In the genomic region with DNA sequence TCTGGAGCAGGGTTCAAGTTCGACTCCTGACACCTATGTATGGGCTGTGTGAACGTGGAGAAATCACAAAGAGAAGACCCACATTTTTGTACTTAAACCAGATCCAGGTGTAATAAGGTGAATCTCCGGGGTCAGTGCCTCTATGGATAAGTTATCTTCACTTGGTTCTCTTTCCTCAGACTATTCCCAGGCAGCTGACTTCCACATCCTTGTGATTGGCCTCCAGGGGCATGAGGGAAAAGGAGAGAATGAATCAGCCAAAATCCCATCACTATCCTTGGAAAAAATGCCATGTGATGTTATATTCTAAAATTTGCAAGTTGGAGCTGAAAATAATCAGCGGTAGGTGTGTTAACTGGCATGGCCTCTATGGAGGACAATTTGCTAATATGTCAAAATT, we compare ENCODE assay signal across 19 cellular contexts. TPM values are rescaled to one million over a fixed set of nuclear protein-coding genes. Genes with fewer than 3 reads are reported as not detected.
DNase-seq lines count a peak whose midpoint lies in the region; ATAC-seq and TF ChIP-seq lines count a peak whose summit lies in the region.
"Had no signal": no experiment of that assay in that cellular context is flagged by ENCODE, and none has a peak within 500 bp of the region (broad histone marks: within the 10 kb centered on the region; RNA-seq: fewer than 3 reads in every experiment).

No MANE protein-coding gene starts in this region.

- H3F3A ChIP-seq in neural cell (ENCODE audit: insufficient read depth, low read length, poor library complexity, severe bottlenecking), result no peaks in the 10 kb centered on the region

- H3K4me3 ChIP-seq in fibroblast of the aortic adventitia (ENCODE audit: low read depth, low read length), result no peak overlapping the region
- H3K4me3 ChIP-seq in neural cell (ENCODE audit: low read length), result no peak overlapping the region
- H3K4me3 ChIP-seq: SJSA1 had no signal

- H3K27me3 ChIP-seq in neural cell (ENCODE audit: insufficient read depth, low read depth, low read length), result no peaks in the 10 kb centered on the region

- POLR2A ChIA-PET in activated CD4-positive, alpha-beta T cell treated with anti-CD3 and anti-CD28 coated beads, Interleukin-2, amount 10 ng/mL, durations not matched to agents 7 days and 5 days (lab: Charles Lee), result no interaction called here

- no peak for TF ChIP-seq RAD21 in neural cell (conservative IDR thresholded peaks at IDR 0.05)

- TF ChIP-seq EP300 in neural cell (conservative IDR thresholded peaks at IDR 0.05; ENCODE audit: poor library complexity, severe bottlenecking), result no peak

- no peaks in the 10 kb centered on the region for H3K9me3 Mint-ChIP-seq in activated CD4-positive, alpha-beta T cell treated with anti-CD3 and anti-CD28 coated beads, Interleukin-2, amount 10 ng/mL, durations not matched to agents 7 days and 5 days
- H3K9me3 Mint-ChIP-seq in stimulated activated naive B cell treated with anti-CD40 and anti-IgM and Interleukin-4, amounts not matched to agents 10 μg/mL and 1 μg/mL and 100 μg/mL, for 72 hours, result no peaks in the 10 kb centered on the region

- no peak for DNase-seq in activated CD4-positive, alpha-beta T cell treated with anti-CD3 and anti-CD28 coated beads, Interleukin-2, amount 10 ng/mL, durations not matched to agents 7 days and 5 days
- no peak for DNase-seq in activated CD4-positive, alpha-beta T cell treated with anti-CD3 and anti-CD28 coated beads, Interleukin-2, amount 50 U/mL, for 4 hours
- DNase-seq in fibroblast of the aortic adventitia (ENCODE audit: low read depth) (no peak), DMS153 (lab: John Stamatoyannopoulos, UW) (no peak)
- DNase-seq in activated naive CD4-positive, alpha-beta T cell (lab: John Stamatoyannopoulos, UW), result no peak
- no peak for DNase-seq in stimulated activated naive B cell treated with anti-CD40 and anti-IgM and Interleukin-4, amounts not matched to agents 10 μg/mL and 1 μg/mL and 100 μg/mL, for 72 hours
- DNase-seq: 8988T, C1 segment of cervical spinal cord, KBM-7, MM.1S, NCI-H1048, NCI-H1417 treated with DMSO at 0.1 percent for 48 hours, NCI-H187, NCI-H446, NCI-H526 had no signal

- H3K27me3 Mint-ChIP-seq in activated CD4-positive, alpha-beta T cell treated with anti-CD3 and anti-CD28 coated beads, Interleukin-2, amount 10 ng/mL, durations not matched to agents 7 days and 5 days, result peaks cover 4% of the 10 kb centered on the region
- peaks cover 0 to 2% of the 10 kb centered on the region in 2 donors for H3K27me3 Mint-ChIP-seq in stimulated activated naive B cell treated with anti-CD40 and anti-IgM and Interleukin-4, amounts not matched to agents 10 μg/mL and 1 μg/mL and 100 μg/mL, for 72 hours

- H3K9me2 ChIP-seq in neural cell (ENCODE audit: insufficient read depth, low read length), result no peaks in the 10 kb centered on the region

- no peak overlapping the region for H3K27ac ChIP-seq in neural cell (ENCODE audit: low read length)
- H3K27ac ChIP-seq: SJSA1 had no signal

- H3K4me2 ChIP-seq in neural cell (ENCODE audit: low read length), result no peak overlapping the region

- no peaks in the 10 kb centered on the region for H3K4me1 Mint-ChIP-seq in activated CD4-positive, alpha-beta T cell treated with anti-CD3 and anti-CD28 coated beads, Interleukin-2, amount 10 ng/mL, durations not matched to agents 7 days and 5 days
- no peaks in the 10 kb centered on the region for H3K4me1 Mint-ChIP-seq in stimulated activated naive B cell treated with anti-CD40 and anti-IgM and Interleukin-4, amounts not matched to agents 10 μg/mL and 1 μg/mL and 100 μg/mL, for 72 hours

- H3K9ac ChIP-seq in neural cell (ENCODE audit: low read length), result no peak overlapping the region

- TF ChIP-seq CTCF in fibroblast of the aortic adventitia (IDR thresholded peaks at IDR 0.05; ENCODE audit: insufficient read depth, low read length) (peak; percentile 15), neural cell (IDR thresholded peaks at IDR 0.05; ENCODE audit: poor library complexity, severe bottlenecking) (peak; percentile 11)

- no peak for ATAC-seq in stimulated activated naive B cell treated with anti-CD40 and anti-IgM and Interleukin-4, amounts not matched to agents 10 μg/mL and 1 μg/mL and 100 μg/mL, for 72 hours (replicated peaks)
- ATAC-seq: HCT116, Right ventricle myocardium inferior had no signal

- H3K36me3 Mint-ChIP-seq in activated CD4-positive, alpha-beta T cell treated with anti-CD3 and anti-CD28 coated beads, Interleukin-2, amount 10 ng/mL, durations not matched to agents 7 days and 5 days (ENCODE audit: low read depth), result no peaks in the 10 kb centered on the region
- H3K36me3 Mint-ChIP-seq in stimulated activated naive B cell treated with anti-CD40 and anti-IgM and Interleukin-4, amounts not matched to agents 10 μg/mL and 1 μg/mL and 100 μg/mL, for 72 hours, result no peaks in the 10 kb centered on the region

- H3K27ac Mint-ChIP-seq in activated CD4-positive, alpha-beta T cell treated with anti-CD3 and anti-CD28 coated beads, Interleukin-2, amount 10 ng/mL, durations not matched to agents 7 days and 5 days, result peak overlapping the region; percentile 36
- no peak overlapping the region for H3K27ac Mint-ChIP-seq in stimulated activated naive B cell treated with anti-CD40 and anti-IgM and Interleukin-4, amounts not matched to agents 10 μg/mL and 1 μg/mL and 100 μg/mL, for 72 hours

- H4K20me1 ChIP-seq in neural cell (ENCODE audit: insufficient read depth), result no peaks in the 10 kb centered on the region

- H3K36me3 ChIP-seq in neural cell (ENCODE audit: insufficient read depth, low read length), result no peaks in the 10 kb centered on the region
- H3K36me3 ChIP-seq: SJSA1 had no signal

- no peaks in the 10 kb centered on the region for H3K9me3 ChIP-seq in neural cell (ENCODE audit: low read length)
- H3K9me3 ChIP-seq: SJSA1 had no signal

- CTCF ChIA-PET in activated CD4-positive, alpha-beta T cell treated with anti-CD3 and anti-CD28 coated beads, Interleukin-2, amount 10 ng/mL, durations not matched to agents 7 days and 5 days (lab: Charles Lee), result interaction anchor here (1.1 kb wide), 1 partner anchor 23 kb away, joined by 3 read pairs; no protein-coding TSS in a partner anchor

- H3K79me2 ChIP-seq in neural cell (replicated peaks; ENCODE audit: insufficient read depth, low read length), result no peaks in the 10 kb centered on the region

- no peak overlapping the region for H3K4me3 Mint-ChIP-seq in activated CD4-positive, alpha-beta T cell treated with anti-CD3 and anti-CD28 coated beads, Interleukin-2, amount 10 ng/mL, durations not matched to agents 7 days and 5 days
- H3K4me3 Mint-ChIP-seq in stimulated activated naive B cell treated with anti-CD40 and anti-IgM and Interleukin-4, amounts not matched to agents 10 μg/mL and 1 μg/mL and 100 μg/mL, for 72 hours, result no peak overlapping the region

- H2AFZ ChIP-seq in neural cell (ENCODE audit: low read depth, low read length), result no peak overlapping the region

TF ChIP-seq in neural cell, 6 proteins besides CTCF, POLR2A, EP300 and RAD21:
- TF ChIP-seq REST (IDR thresholded peaks at IDR 0.05; ENCODE audit: borderline replicate concordance) (no peak), TAF1 (IDR thresholded peaks at IDR 0.05; ENCODE audit: low read depth) (no peak), EZH2 (IDR thresholded peaks at IDR 0.05; ENCODE audit: borderline replicate concordance, insufficient read depth, low read length, poor library complexity, severe bottlenecking) (no peak), SMC3 (conservative IDR thresholded peaks at IDR 0.05; ENCODE audit: poor library complexity) (no peak), MXI1 (conservative IDR thresholded peaks at IDR 0.05; ENCODE audit: poor library complexity, severe bottlenecking) (no peak), POLR2AphosphoS5 (IDR thresholded peaks at IDR 0.05) (no peak)

RNA-seq across cellular contexts. Expression of gene ZNF622, which starts 37.2 kb away (rescaled TPM):
- total RNA-seq in activated CD4-positive, alpha-beta T cell treated with anti-CD3 and anti-CD28 coated beads, Interleukin-2, amount 10 ng/mL, durations not matched to agents 7 days and 5 days, result 10 to 100 TPM; 28.7 to 30.9 TPM
- 30.8 and 77.8 TPM in 2 replicates for total RNA-seq in fibroblast of the aortic adventitia (ENCODE audit: low replicate concordance)
- 45.6 and 45.9 TPM in 2 replicates for polyA plus RNA-seq in neural cell
- 49.4 and 53.4 TPM in 2 replicates for polyA minus RNA-seq in neural cell
